ENCODE assay signal across 39 cellular contexts in genomic region chr9:112352209-112352608, GRCh38.
"Had no signal": no experiment of that assay in that cellular context is flagged by ENCODE, and none has a peak within 500 bp of the region (broad histone marks: within the 10 kb centered on the region; RNA-seq: fewer than 3 reads in every experiment).

No MANE protein-coding gene starts in this region.

- H3K36me3 ChIP-seq: ascending aorta, cardiac muscle cell, WERI-Rb-1 had no signal

- H3K4me3 ChIP-seq: ascending aorta, cardiac muscle cell had no signal

- H3K36me3 Mint-ChIP-seq: activated naive CD8-positive, alpha-beta T cell; brain; WTC11 had no signal

- H3K9me3 Mint-ChIP-seq: activated CD4-positive, alpha-beta memory T cell treated with anti-CD3 and anti-CD28 coated beads, Interleukin-2, amount 10 ng/mL, durations not matched to agents 7 days and 5 days; central memory CD8-positive, alpha-beta T cell; T-helper 1 cell treated with Interleukin-12 subunit alpha and Interleukin-12 subunit beta and Interleukin-4 antibody, amounts not matched to agents 30 μg/mL and 1 μg/mL, for 36 hours had no signal

- H3K27me3 Mint-ChIP-seq: activated CD4-positive, alpha-beta T cell treated with anti-CD3 and anti-CD28 coated beads, Interleukin-2, amount 10 ng/mL, durations not matched to agents 7 days and 5 days; activated naive CD8-positive, alpha-beta T cell had no signal

- H3K4me3 Mint-ChIP-seq: activated CD4-positive, alpha-beta memory T cell treated with anti-CD3 and anti-CD28 coated beads, Interleukin-2, amount 10 ng/mL, durations not matched to agents 7 days and 5 days; activated CD4-positive, alpha-beta T cell treated with anti-CD3 and anti-CD28 coated beads for 36 hours; activated CD4-positive, alpha-beta T cell treated with anti-CD3 and anti-CD28 coated beads, Interleukin-2, amount 10 ng/mL, durations not matched to agents 7 days and 5 days; activated CD8-positive, alpha-beta memory T cell treated with anti-CD3 and anti-CD28 coated beads, Interleukin-2, amount 10 ng/mL, durations not matched to agents 7 days and 5 days; activated CD8-positive, alpha-beta T cell treated with anti-CD3 and anti-CD28 coated beads, Interleukin-2, amount 10 ng/mL, durations not matched to agents 7 days and 5 days; activated naive CD4-positive, alpha-beta T cell treated with anti-CD3 and anti-CD28 coated beads, Interleukin-2, amount 10 ng/mL, durations not matched to agents 7 days and 5 days; activated naive CD8-positive, alpha-beta T cell; activated naive CD8-positive, alpha-beta T cell treated with anti-CD3 and anti-CD28 coated beads, Interleukin-2, amount 10 ng/mL, durations not matched to agents 7 days and 5 days; activated naive CD8-positive, alpha-beta T cell treated with anti-CD3 and anti-CD28 coated beads, Interleukin-2, amount 50 U/mL, for 24 hours; activated T-cell treated with anti-CD3 and anti-CD28 coated beads, Interleukin-2, amount 50 U/mL, for 24 hours; brain; central memory CD8-positive, alpha-beta T cell; T-helper 1 cell treated with Interleukin-12 subunit alpha and Interleukin-12 subunit beta and Interleukin-4 antibody, amounts not matched to agents 30 μg/mL and 1 μg/mL, for 36 hours; T-helper 2 cell treated with Interferon-gamma antibody and Interleukin-4, amounts not matched to agents 5 μg/mL and 100 μg/mL, for 36 hours; WTC11 had no signal

- FAIRE-seq: bronchial epithelial cell, TTC549 had no signal

- H3K27ac ChIP-seq: ascending aorta, cardiac muscle cell, WERI-Rb-1 had no signal

- H3K27me3 ChIP-seq: ascending aorta, cardiac muscle cell had no signal

- DNase-seq: activated CD4-positive, alpha-beta memory T cell treated with anti-CD3 and anti-CD28 coated beads, Interleukin-2, amount 10 ng/mL, durations not matched to agents 7 days and 5 days; activated CD4-positive, alpha-beta T cell treated with anti-CD3 and anti-CD28 coated beads for 1 hour; activated CD4-positive, alpha-beta T cell treated with anti-CD3 and anti-CD28 coated beads for 36 hours; activated CD4-positive, alpha-beta T cell treated with anti-CD3 and anti-CD28 coated beads for 48 hours; activated CD4-positive, alpha-beta T cell treated with anti-CD3 and anti-CD28 coated beads, Interleukin-2, amount 10 ng/mL, durations not matched to agents 7 days and 5 days; activated CD4-positive, alpha-beta T cell treated with anti-CD3 and anti-CD28 coated beads, Interleukin-2, amount 50 U/mL, for 48 hours; activated CD4-positive, CD25-positive, alpha-beta regulatory T cell; activated CD8-positive, alpha-beta memory T cell treated with anti-CD3 and anti-CD28 coated beads for 24 hours; activated CD8-positive, alpha-beta memory T cell treated with anti-CD3 and anti-CD28 coated beads, Interleukin-2, amount 10 ng/mL, durations not matched to agents 7 days and 5 days; activated CD8-positive, alpha-beta memory T cell treated with anti-CD3 and anti-CD28 coated beads, Interleukin-2, amount 50 U/mL, for 48 hours; activated CD8-positive, alpha-beta T cell treated with anti-CD3 and anti-CD28 coated beads, Interleukin-2, amount 10 ng/mL, durations not matched to agents 7 days and 5 days; activated effector memory CD4-positive, alpha-beta T cell treated with Interleukin-2 at 50 U/mL for 16 hours; activated gamma-delta T cell; activated naive CD4-positive, alpha-beta T cell treated with anti-CD3 and anti-CD28 coated beads, Interleukin-2, amount 10 ng/mL, durations not matched to agents 7 days and 5 days; activated naive CD4-positive, alpha-beta T cell treated with Interleukin-2 at 50 U/mL for 16 hours; activated naive CD8-positive, alpha-beta T cell treated with anti-CD3 and anti-CD28 coated beads, Interleukin-2, amount 10 ng/mL, durations not matched to agents 7 days and 5 days; activated naive CD8-positive, alpha-beta T cell treated with anti-CD3 and anti-CD28 coated beads, Interleukin-2, amount 50 U/mL, for 24 hours; activated T-cell treated with anti-CD3 and anti-CD28 coated beads, Interleukin-2, amount 50 U/mL, for 24 hours; activated T-cell treated with anti-CD3 and anti-CD28 coated beads, Interleukin-2, amount 50 U/mL, for 48 hours; amygdala; anterior cingulate cortex; caudate nucleus; cerebellar nuclear complex; T-helper 1 cell; T-helper 2 cell; T-helper 9 cell; WERI-Rb-1 had no signal

- H3K27ac Mint-ChIP-seq: activated CD4-positive, alpha-beta memory T cell treated with anti-CD3 and anti-CD28 coated beads, Interleukin-2, amount 10 ng/mL, durations not matched to agents 7 days and 5 days; activated CD4-positive, alpha-beta T cell treated with anti-CD3 and anti-CD28 coated beads for 36 hours; activated CD4-positive, alpha-beta T cell treated with anti-CD3 and anti-CD28 coated beads, Interleukin-2, amount 10 ng/mL, durations not matched to agents 7 days and 5 days; activated CD8-positive, alpha-beta memory T cell treated with anti-CD3 and anti-CD28 coated beads, Interleukin-2, amount 10 ng/mL, durations not matched to agents 7 days and 5 days; activated CD8-positive, alpha-beta T cell treated with anti-CD3 and anti-CD28 coated beads, Interleukin-2, amount 10 ng/mL, durations not matched to agents 7 days and 5 days; activated naive CD4-positive, alpha-beta T cell treated with anti-CD3 and anti-CD28 coated beads, Interleukin-2, amount 10 ng/mL, durations not matched to agents 7 days and 5 days; activated naive CD8-positive, alpha-beta T cell; activated naive CD8-positive, alpha-beta T cell treated with anti-CD3 and anti-CD28 coated beads, Interleukin-2, amount 10 ng/mL, durations not matched to agents 7 days and 5 days; activated naive CD8-positive, alpha-beta T cell treated with anti-CD3 and anti-CD28 coated beads, Interleukin-2, amount 50 U/mL, for 24 hours; activated T-cell treated with anti-CD3 and anti-CD28 coated beads, Interleukin-2, amount 50 U/mL, for 24 hours; activated T-helper 2 cell treated with anti-CD3 and anti-CD28 coated beads, Interferon-gamma antibody, Interleukin-2, Interleukin-4, amounts not matched to agents 10 μg/mL and 5 μg/mL and 100 μg/mL, durations not matched to agents 14 hours and 24 hours and 36 hours; brain; T-helper 1 cell treated with Interleukin-12 subunit alpha and Interleukin-12 subunit beta and Interleukin-4 antibody, amounts not matched to agents 30 μg/mL and 1 μg/mL, for 36 hours; T-helper 2 cell treated with Interferon-gamma antibody and Interleukin-4, amounts not matched to agents 5 μg/mL and 100 μg/mL, for 36 hours; WTC11 had no signal

- ATAC-seq: activated CD4-positive, alpha-beta T cell treated with anti-CD3 and anti-CD28 coated beads for 36 hours; activated CD4-positive, CD25-positive, alpha-beta regulatory T cell treated with anti-CD3 and anti-CD28 coated beads, Interleukin-2, amount 50 U/mL, for 24 hours; activated CD8-positive, alpha-beta memory T cell treated with anti-CD3 and anti-CD28 coated beads, Interleukin-2, amount 10 ng/mL, durations not matched to agents 7 days and 5 days; activated CD8-positive, alpha-beta T cell treated with anti-CD3 and anti-CD28 coated beads, Interleukin-2, amount 10 ng/mL, durations not matched to agents 7 days and 5 days; activated naive CD8-positive, alpha-beta T cell treated with anti-CD3 and anti-CD28 coated beads, Interleukin-2, amount 50 U/mL, for 24 hours; WTC11 had no signal

- H3K9me3 ChIP-seq: ascending aorta had no signal

- H3K4me1 ChIP-seq: ascending aorta had no signal
